Comparison of ENCODE assay signal across 8 cellular contexts in the genomic region with DNA sequence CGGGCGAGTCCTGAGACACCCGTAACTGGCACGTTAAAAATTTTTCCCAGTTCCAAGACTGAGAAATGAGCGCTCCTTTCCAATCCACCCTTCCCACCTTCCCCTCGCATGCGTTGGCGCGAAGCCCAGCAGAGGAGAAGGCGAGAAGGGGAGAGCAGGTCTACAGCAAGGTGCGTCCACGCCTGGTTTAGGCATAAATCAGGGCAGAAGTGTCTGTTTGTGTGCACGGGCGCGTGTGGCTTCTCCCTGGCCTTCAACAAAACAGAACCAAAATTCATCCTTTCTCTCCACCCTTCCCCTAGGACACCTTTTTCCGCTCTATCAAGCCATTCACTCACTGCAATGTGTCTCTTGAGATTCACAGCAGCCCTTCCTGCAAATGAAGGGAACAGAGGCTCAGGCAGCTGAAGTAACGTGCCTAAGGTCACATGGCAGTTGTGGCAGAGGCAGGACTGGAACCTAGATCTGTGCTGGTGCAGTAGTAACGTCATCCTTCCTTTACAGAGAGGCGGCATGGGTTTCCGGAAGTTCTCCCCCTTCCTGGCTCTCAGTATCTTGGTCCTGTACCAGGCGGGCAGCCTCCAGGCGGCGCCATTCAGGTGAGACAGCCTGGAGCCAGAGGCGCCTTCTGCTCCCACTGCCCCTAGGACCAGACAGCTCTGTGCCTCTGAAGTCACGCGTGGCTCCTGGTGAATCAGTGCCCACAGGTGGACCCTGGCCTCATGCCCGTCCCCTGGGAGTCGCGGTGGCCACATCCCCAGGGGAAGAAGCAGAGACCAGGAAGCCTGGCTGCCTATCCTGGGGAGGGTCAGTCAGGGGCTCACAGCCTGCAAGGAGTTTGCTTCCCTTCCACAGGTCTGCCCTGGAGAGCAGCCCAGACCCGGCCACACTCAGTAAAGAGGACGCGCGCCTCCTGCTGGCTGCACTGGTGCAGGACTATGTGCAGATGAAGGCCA. TPM values are rescaled to one million over a fixed set of nuclear protein-coding genes. Genes with fewer than 3 reads are reported as not detected.
DNase-seq lines count a peak whose midpoint lies in the region; ATAC-seq, FAIRE-seq and TF ChIP-seq lines count a peak whose summit lies in the region.

No MANE protein-coding gene starts in this region.

- ATAC-seq in GM18861 (IDR thresholded peaks at IDR 0.05; ENCODE audit: unreplicated experiment), result peak; percentile 92
- ATAC-seq in HG03095 (IDR thresholded peaks at IDR 0.05; ENCODE audit: unreplicated experiment), result peak; percentile 91

- CTCF ChIA-PET in A673 (lab: Charles Lee), result interaction anchor here (0.6 to 4.4 kb wide), 5 partner anchors 16 to 519 kb away, joined by 3 to 52 read pairs (median 4); no protein-coding TSS in a partner anchor

- peak; percentile 7 for FAIRE-seq in bronchial epithelial cell (lab: Jason Lieb, UNC)

- H3K4me1 ChIP-seq in A673 (ENCODE audit: insufficient read depth, low read length, poor library complexity, severe bottlenecking), result no peaks in the 10 kb centered on the region

- H3K27me3 ChIP-seq in A673 (replicated peaks; ENCODE audit: insufficient read depth, low read depth, low read length, poor library complexity) (no peaks in the 10 kb centered on the region), bronchial epithelial cell (ENCODE audit: control insufficient read depth, insufficient read depth, low read length) (peaks cover 10% of the 10 kb centered on the region)

- H3K36me3 ChIP-seq in A673 (ENCODE audit: insufficient read depth, low read length, poor library complexity, severe bottlenecking) (no peaks in the 10 kb centered on the region), bronchial epithelial cell (ENCODE audit: control insufficient read depth, insufficient read depth, low read length) (no peaks in the 10 kb centered on the region)

- TF ChIP-seq CTCF in A673 (conservative IDR thresholded peaks at IDR 0.05; ENCODE audit: low read depth, low read length) (peak; percentile 78), WI38 (IDR thresholded peaks at IDR 0.05; ENCODE audit: low read depth, low read length) (peak; percentile 59), bronchial epithelial cell (IDR thresholded peaks at IDR 0.05; ENCODE audit: insufficient read depth, low read length, severe bottlenecking) (peak; percentile 91)

- no peaks in the 10 kb centered on the region for H3K9me3 ChIP-seq in A673 (ENCODE audit: low read depth, low read length, poor library complexity, severe bottlenecking)

- BruUV-seq in A673 (replicated peaks; lab: Mats Ljungman, UMichigan), result TSS peak; percentile 61

- H3K27ac ChIP-seq in A673 (ENCODE audit: low read depth, low read length, poor library complexity, severe bottlenecking), result no peak overlapping the region

- peak; percentile 86 for DNase-seq in A673 (ENCODE audit: low spot score)
- DNase-seq in NCI-H2107 treated with DMSO at 0.1 percent for 48 hours (lab: John Stamatoyannopoulos, UW; ENCODE audit: unreplicated experiment), result peak; percentile 87
- DNase-seq in bronchial epithelial cell (ENCODE audit: low read depth), result peak; percentile 60
- peak; percentile 97 for DNase-seq in islet precursor cell
- peak; percentile 60 to 84 for DNase-seq in stimulated activated CD4-positive, alpha-beta T cell treated with anti-CD3 and anti-CD28 coated beads, Interleukin-1b, Interleukin-23, amount 100 ng/mL, for 1 hour (ENCODE audit: low read depth in 2 of 2)

- POLR2A ChIA-PET in A673 (lab: Charles Lee; ENCODE audit: low non-redundant PET), result no interaction called here

- intact Hi-C loops in A673 (cut with micrococcal nuclease; ENCODE audit: unreplicated experiment), result loop anchor here (1.0 to 10.0 kb wide), 3 partner anchors 166 to 540 kb away; no protein-coding TSS in a partner anchor

- H3K4me3 ChIP-seq in A673 (ENCODE audit: low read depth, low read length, poor library complexity, severe bottlenecking), result peak overlapping the region; percentile 48
- H3K4me3 ChIP-seq in WI38 (ENCODE audit: low read depth, low read length), result no peak overlapping the region
- H3K4me3 ChIP-seq in bronchial epithelial cell (ENCODE audit: low read depth, low read length), result no peak overlapping the region

RNA-seq across cellular contexts. Expression of a gene that starts 1.1 kb away (rescaled TPM):
- total RNA-seq in A673 (2021) (18.8 and 22.3 TPM in 2 replicates), bronchial epithelial cell (0.53 and 0.77 TPM in 2 replicates)

RNA-seq across cellular contexts. Expression of a gene that starts 40.2 kb away (rescaled TPM):
- 0.87 and 1.0 TPM in 2 replicates for total RNA-seq in A673 (2021)
- total RNA-seq in bronchial epithelial cell, result 0.53 and 1.2 TPM in 2 replicates

Comparison
In these comparisons a context has a peak if more than half of its experiments do, and no peak if none do; other contexts are left out.
1. RNA of a gene that starts 1.1 kb away (total RNA-seq): 18.8 to 22.3 TPM in A673; 0.53 to 0.77 TPM in bronchial epithelial cell; every median in the first group is over 10 times any median in the second.
2. Peak in every context shown above with its lines, with median percentiles within 50 percentile points of each other: DNase-seq and CTCF ChIP-seq.